Comparison of ENCODE assay signal across 26 cellular contexts in the genomic region with DNA sequence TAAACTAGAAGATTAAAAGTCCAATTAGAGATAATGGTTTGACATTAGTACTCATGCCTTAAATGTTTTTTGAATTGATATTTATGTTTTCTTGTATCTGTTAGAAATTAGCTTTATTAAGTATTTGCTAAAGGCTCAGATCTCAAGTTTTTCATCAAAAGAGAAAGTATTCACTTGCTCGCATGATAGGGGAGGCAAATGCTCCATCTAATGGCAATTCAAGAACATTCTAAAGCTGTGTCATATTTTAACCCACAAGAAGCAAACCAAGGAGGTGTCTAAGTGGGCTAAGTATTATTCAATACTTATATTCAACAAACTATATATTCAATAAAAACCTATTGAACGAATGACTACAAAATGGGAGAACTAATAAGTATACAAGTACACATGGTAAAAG.
"Had no signal": no experiment of that assay in that cellular context is flagged by ENCODE, and none has a peak within 500 bp of the region (broad histone marks: within the 10 kb centered on the region; RNA-seq: fewer than 3 reads in every experiment).

No MANE protein-coding gene starts in this region.

- H3K27ac Mint-ChIP-seq: naive thymus-derived CD8-positive, alpha-beta T cell; natural killer cell treated with Interleukin-12 subunit alpha and Interleukin-12 subunit beta and Interleukin-15 and Interleukin-18, amount 100 ng/mL, for 72 hours; stimulated activated effector memory CD8-positive, alpha-beta T cell treated with anti-CD3 and anti-CD28 coated beads, Interleukin-12 subunit alpha, Interleukin-12 subunit beta, amount 100 ng/mL, for 72 hours; stimulated activated naive B cell treated with anti-CD40 and anti-IgM and Interleukin-4, amounts not matched to agents 10 μg/mL and 1 μg/mL and 100 μg/mL, for 72 hours; stimulated activated naive CD8-positive, alpha-beta T cell treated with anti-CD3 and anti-CD28 coated beads, Interleukin-15, Interleukin-2, amounts not matched to agents 100 ng/mL and 50 ng/mL, for 24 hours had no signal

- H3K27ac ChIP-seq: neutrophil, pancreas, prostate gland, right lobe of liver, sigmoid colon, stomach, thoracic aorta, thyroid gland, tibial nerve, upper lobe of left lung, vagina had no signal

- H3K27me3 Mint-ChIP-seq: natural killer cell treated with Interleukin-12 subunit alpha and Interleukin-12 subunit beta and Interleukin-15 and Interleukin-18, amount 100 ng/mL, for 72 hours; stimulated activated naive B cell treated with anti-CD40 and anti-IgM and Interleukin-4, amounts not matched to agents 10 μg/mL and 1 μg/mL and 100 μg/mL, for 72 hours; stimulated activated naive CD8-positive, alpha-beta T cell treated with anti-CD3 and anti-CD28 coated beads, Interleukin-15, Interleukin-2, amounts not matched to agents 100 ng/mL and 50 ng/mL, for 24 hours had no signal

- H3K9me3 ChIP-seq: neutrophil, pancreas, prostate gland, right lobe of liver, sigmoid colon, thoracic aorta, thyroid gland, upper lobe of left lung, vagina had no signal

- DNase-seq: naive thymus-derived CD8-positive, alpha-beta T cell; nucleus accumbens; pancreas; right cardiac atrium; right lobe of liver; sigmoid colon; small intestine; stimulated activated CD4-positive, alpha-beta T cell treated with anti-CD3 and anti-CD28 coated beads, Interleukin-15, amount 100 ng/mL, for 24 hours; stimulated activated CD4-positive, alpha-beta T cell treated with anti-CD3 and anti-CD28 coated beads, Interleukin-2, amount 100 ng/mL, for 24 hours; stimulated activated CD4-positive, alpha-beta T cell treated with anti-CD3 and anti-CD28 coated beads, Interleukin-2, amount 100 ng/mL, for 48 hours; stimulated activated CD4-positive, alpha-beta T cell treated with anti-CD3 and anti-CD28 coated beads, Interleukin-4, amount 100 ng/mL, for 24 hours; stimulated activated naive B cell treated with anti-CD40 and anti-IgM and Interleukin-4, amounts not matched to agents 10 μg/mL and 1 μg/mL and 100 μg/mL, for 72 hours; stimulated activated naive CD4-positive, alpha-beta T cell treated with Interleukin-2 at 50 U/mL for 16 hours; stomach; thyroid gland; trophoblast cell; upper lobe of left lung had no signal

- H3K4me1 ChIP-seq: pancreas, prostate gland, right lobe of liver, sigmoid colon, thyroid gland, tibial nerve, upper lobe of left lung, vagina had no signal

- H3K36me3 Mint-ChIP-seq: naive thymus-derived CD8-positive, alpha-beta T cell; natural killer cell treated with Interleukin-12 subunit alpha and Interleukin-12 subunit beta and Interleukin-15 and Interleukin-18, amount 100 ng/mL, for 72 hours; stimulated activated effector memory CD8-positive, alpha-beta T cell treated with anti-CD3 and anti-CD28 coated beads, Interleukin-12 subunit alpha, Interleukin-12 subunit beta, amount 100 ng/mL, for 72 hours; stimulated activated naive B cell treated with anti-CD40 and anti-IgM and Interleukin-4, amounts not matched to agents 10 μg/mL and 1 μg/mL and 100 μg/mL, for 72 hours had no signal

- H3K4me3 Mint-ChIP-seq: naive thymus-derived CD8-positive, alpha-beta T cell; natural killer cell treated with Interleukin-12 subunit alpha and Interleukin-12 subunit beta and Interleukin-15 and Interleukin-18, amount 100 ng/mL, for 72 hours; neural crest cell; stimulated activated effector memory CD8-positive, alpha-beta T cell treated with anti-CD3 and anti-CD28 coated beads, Interleukin-12 subunit alpha, Interleukin-12 subunit beta, amount 100 ng/mL, for 72 hours; stimulated activated naive B cell treated with anti-CD40 and anti-IgM and Interleukin-4, amounts not matched to agents 10 μg/mL and 1 μg/mL and 100 μg/mL, for 72 hours; stimulated activated naive CD8-positive, alpha-beta T cell treated with anti-CD3 and anti-CD28 coated beads, Interleukin-15, Interleukin-2, amounts not matched to agents 100 ng/mL and 50 ng/mL, for 24 hours had no signal

- H3K36me3 ChIP-seq: neutrophil, pancreas, prostate gland, right lobe of liver, sigmoid colon, stomach, thoracic aorta, thyroid gland, tibial nerve, upper lobe of left lung, vagina had no signal

- H3K27me3 ChIP-seq: neutrophil, pancreas, right lobe of liver, sigmoid colon, stomach, thyroid gland, tibial nerve, upper lobe of left lung, vagina had no signal

- H3K4me1 Mint-ChIP-seq: naive thymus-derived CD8-positive, alpha-beta T cell; neural crest cell; stimulated activated effector memory CD8-positive, alpha-beta T cell treated with anti-CD3 and anti-CD28 coated beads, Interleukin-12 subunit alpha, Interleukin-12 subunit beta, amount 100 ng/mL, for 72 hours; stimulated activated naive B cell treated with anti-CD40 and anti-IgM and Interleukin-4, amounts not matched to agents 10 μg/mL and 1 μg/mL and 100 μg/mL, for 72 hours had no signal

- H3K4me3 ChIP-seq: pancreas, prostate gland, right lobe of liver, sigmoid colon, stomach, thoracic aorta, thyroid gland, tibial nerve, upper lobe of left lung, vagina had no signal

- ATAC-seq: naive thymus-derived CD8-positive, alpha-beta T cell; natural killer cell treated with Interleukin-12 subunit alpha and Interleukin-12 subunit beta and Interleukin-15 and Interleukin-18, amount 100 ng/mL, for 72 hours; pancreas; right cardiac atrium; right lobe of liver; stimulated activated effector memory CD8-positive, alpha-beta T cell treated with anti-CD3 and anti-CD28 coated beads, Interleukin-12 subunit alpha, Interleukin-12 subunit beta, amount 100 ng/mL, for 72 hours; stimulated activated naive B cell treated with anti-CD40 and anti-IgM and Interleukin-4, amounts not matched to agents 10 μg/mL and 1 μg/mL and 100 μg/mL, for 72 hours had no signal
